In genomic region chr11:8105133-8105532, GRCh38 we compare ENCODE assay signal across 18 cellular contexts. TPM values are rescaled to one million over a fixed set of nuclear protein-coding genes. Genes with fewer than 3 reads are reported as not detected.
DNase-seq lines count a peak whose midpoint lies in the region; ATAC-seq and TF ChIP-seq lines count a peak whose summit lies in the region.
"Had no signal": no experiment of that assay in that cellular context is flagged by ENCODE, and none has a peak within 500 bp of the region (broad histone marks: within the 10 kb centered on the region; RNA-seq: fewer than 3 reads in every experiment).

No MANE protein-coding gene starts in this region.

- H3K27ac ChIP-seq in coronary artery (no peak overlapping the region), esophagus muscularis mucosa (replicated peaks in 1 of 4) (no peak overlapping the region), colonic mucosa (no peak overlapping the region)
- H3K27ac ChIP-seq: 22Rv1; A549; BLaER1 treated with 17β-estradiol and CSF1 and Interleukin-3, amounts not matched to agents 10 nM and 100 nM; C4-2B had no signal

- peak overlapping the region; percentile 34 for H3K27ac Mint-ChIP-seq in T-helper 17 cell
- H3K27ac Mint-ChIP-seq: B cell; CD4-positive, alpha-beta T cell; CD8-positive, alpha-beta T cell had no signal

- no peak overlapping the region for H3K9ac ChIP-seq in colonic mucosa (ENCODE audit: low read depth in 2 of 2, low read length in 2 of 2)
- H3K9ac ChIP-seq: BLaER1 treated with 17β-estradiol and CSF1 and Interleukin-3, amounts not matched to agents 10 nM and 100 nM had no signal

- H3K36me3 Mint-ChIP-seq in T-helper 17 cell (ENCODE audit: low read depth) = peaks cover 2% of the 10 kb centered on the region

- H3K9me3 ChIP-seq in T-helper 17 cell (ENCODE audit: control insufficient read depth, low read length, poor library complexity, severe bottlenecking) = no peaks in the 10 kb centered on the region
- H3K9me3 ChIP-seq in esophagus muscularis mucosa = no peaks in the 10 kb centered on the region
- no peaks in the 10 kb centered on the region for H3K9me3 ChIP-seq in MG63
- no peaks in the 10 kb centered on the region for H3K9me3 ChIP-seq in colonic mucosa
- H3K9me3 ChIP-seq: A549; BLaER1 treated with 17β-estradiol and CSF1 and Interleukin-3, amounts not matched to agents 10 nM and 100 nM; Caco-2 had no signal

- no peak overlapping the region for H3K4me3 Mint-ChIP-seq in T-helper 17 cell
- H3K4me3 Mint-ChIP-seq: B cell; CD4-positive, alpha-beta T cell; CD8-positive, alpha-beta T cell had no signal

- ATAC-seq in T-helper 17 cell (no peak), GM18867 (IDR thresholded peaks at IDR 0.05; ENCODE audit: unreplicated experiment) (no peak)
- ATAC-seq: A549; CD8-positive, alpha-beta T cell had no signal

- peaks cover 2% of the 10 kb centered on the region for H3K4me1 Mint-ChIP-seq in T-helper 17 cell
- H3K4me1 Mint-ChIP-seq: B cell had no signal

- H3K27me3 ChIP-seq in esophagus muscularis mucosa = peaks cover 0 to 3% (median 0%) of the 10 kb centered on the region in 4 donors
- H3K27me3 ChIP-seq in MG63 = no peaks in the 10 kb centered on the region
- no peaks in the 10 kb centered on the region for H3K27me3 ChIP-seq in colonic mucosa
- H3K27me3 ChIP-seq: BLaER1 treated with 17β-estradiol and CSF1 and Interleukin-3, amounts not matched to agents 10 nM and 100 nM had no signal

- TF ChIP-seq EP300 in esophagus muscularis mucosa (IDR thresholded peaks at IDR 0.05) = no peak

- H3K36me3 ChIP-seq in esophagus muscularis mucosa = peaks cover 10 to 75% (median 54%) of the 10 kb centered on the region in 4 donors
- peaks cover 21% of the 10 kb centered on the region for H3K36me3 ChIP-seq in MG63
- H3K36me3 ChIP-seq in colonic mucosa = no peaks in the 10 kb centered on the region

- WGBS in esophagus muscularis mucosa = 92% methylated on average over 4 of the region's 4 CpGs

- H3K4me3 ChIP-seq in coronary artery = no peak overlapping the region
- H3K4me3 ChIP-seq in esophagus muscularis mucosa = no peak overlapping the region
- no peak overlapping the region for H3K4me3 ChIP-seq in MG63
- H3K4me3 ChIP-seq in colonic mucosa = no peak overlapping the region
- H3K4me3 ChIP-seq: A549; BLaER1 treated with 17β-estradiol and CSF1 and Interleukin-3, amounts not matched to agents 10 nM and 100 nM had no signal

- no peak for TF ChIP-seq CTCF in coronary artery (IDR thresholded peaks at IDR 0.05)
- TF ChIP-seq CTCF in esophagus muscularis mucosa (IDR thresholded peaks at IDR 0.05) = no peak
- no peak for TF ChIP-seq CTCF in colonic mucosa (IDR thresholded peaks at IDR 0.05)

- no peak for TF ChIP-seq POLR2A in esophagus muscularis mucosa (IDR thresholded peaks at IDR 0.05; ENCODE audit: low read depth)

- H3K4me1 ChIP-seq in esophagus muscularis mucosa (peaks cover 0 to 17% (median 2%) of the 10 kb centered on the region in 4 donors), colonic mucosa (no peaks in the 10 kb centered on the region)
- H3K4me1 ChIP-seq: A549; BLaER1 treated with 17β-estradiol and CSF1 and Interleukin-3, amounts not matched to agents 10 nM and 100 nM; Caco-2 had no signal

- intact Hi-C loops in esophagus muscularis mucosa (cut with DNase I) = no loop called here
- intact Hi-C loops in colonic mucosa (cut with DNase I) = no loop called here

- no peaks in the 10 kb centered on the region for H3K27me3 Mint-ChIP-seq in T-helper 17 cell
- H3K27me3 Mint-ChIP-seq: B cell; CD4-positive, alpha-beta T cell had no signal

- DNase-seq in T-helper 17 cell (no peak), coronary artery (ENCODE audit: low spot score) (peak; percentile 62), esophagus muscularis mucosa (ENCODE audit: extremely low spot score) (peak; percentile 70), MG63 (no peak), colonic mucosa (no peak)
- DNase-seq: AML-193; Caco-2; Calu3; CD4-positive, alpha-beta T cell; CD8-positive, alpha-beta T cell; DMS79 treated with DMSO at 0.1 percent for 48 hours; GF-D8 had no signal

RNA-seq across cellular contexts. Expression of gene TUB, which starts 24.1 kb away (rescaled TPM):
- under 1 TPM; 0.37 to 0.72 TPM for total RNA-seq in T-helper 17 cell
- total RNA-seq in esophagus muscularis mucosa = 10 to 100 TPM in 2 of 4 donors, 1 to 10 TPM in 2; 8.3 to 18.3 (median 12.1) TPM
- 19.2 and 23.6 TPM in 2 replicates for total RNA-seq in MG63 (2014; rRNA removed; shearing (Covaris generic); ENCODE audit: low replicate concordance)
- total RNA-seq in colonic mucosa = 1 to 10 TPM; 1.2 to 1.4 TPM
- total RNA-seq: Caco-2; CD8-positive, alpha-beta T cell had no signal

Comparison
In these comparisons a context has a peak if more than half of its experiments do, and no peak if none do; other contexts are left out.
1. DNase-seq: peak in coronary artery (single experiment) and esophagus muscularis mucosa (single experiment); none in T-helper 17 cell (0 of 3), MG63 (single experiment) and colonic mucosa (single experiment).